23 cellular contexts compared by ENCODE assay signal in genomic region chr6:28856617-28857000, GRCh38.
"Had no signal": no experiment of that assay in that cellular context is flagged by ENCODE, and none has a peak within 500 bp of the region (broad histone marks: within the 10 kb centered on the region; RNA-seq: fewer than 3 reads in every experiment).

No MANE protein-coding gene starts in this region.

- H3K4me3 ChIP-seq: cardiac muscle cell, esophagus squamous epithelium, mucosa of descending colon, neural progenitor cell, ovary, psoas muscle, stomach, vagina had no signal

- ATAC-seq: activated CD8-positive, alpha-beta memory T cell treated with anti-CD3 and anti-CD28 coated beads, Interleukin-2, amount 10 ng/mL, durations not matched to agents 7 days and 5 days; left ventricle myocardium superior; mucosa of descending colon; naive thymus-derived CD4-positive, alpha-beta T cell; psoas muscle; right cardiac atrium; WTC11 had no signal

- H3K4me1 Mint-ChIP-seq: neural progenitor cell had no signal

- H3K27ac Mint-ChIP-seq: activated CD4-positive, alpha-beta memory T cell treated with anti-CD3 and anti-CD28 coated beads for 36 hours; activated CD8-positive, alpha-beta memory T cell treated with anti-CD3 and anti-CD28 coated beads, Interleukin-2, amount 10 ng/mL, durations not matched to agents 7 days and 5 days; activated naive CD8-positive, alpha-beta T cell treated with anti-CD3 and anti-CD28 coated beads, Interleukin-2, amount 10 ng/mL, durations not matched to agents 7 days and 5 days; naive thymus-derived CD4-positive, alpha-beta T cell; neural progenitor cell; WTC11 had no signal

- H3K27ac ChIP-seq: cardiac muscle cell, esophagus squamous epithelium, neural progenitor cell, ovary, psoas muscle, stomach, vagina had no signal

- H3K36me3 ChIP-seq: cardiac muscle cell, esophagus squamous epithelium, neural progenitor cell, ovary, stomach, vagina had no signal

- DNase-seq: activated CD4-positive, alpha-beta memory T cell treated with anti-CD3 and anti-CD28 coated beads for 36 hours; activated CD4-positive, alpha-beta T cell treated with anti-CD3 and anti-CD28 coated beads for 4 hours; activated CD8-positive, alpha-beta memory T cell treated with anti-CD3 and anti-CD28 coated beads, Interleukin-2, amount 10 ng/mL, durations not matched to agents 7 days and 5 days; activated naive CD4-positive, alpha-beta T cell treated with Interleukin-2 at 50 U/mL for 16 hours; activated naive CD8-positive, alpha-beta T cell treated with anti-CD3 and anti-CD28 coated beads, Interleukin-2, amount 10 ng/mL, durations not matched to agents 7 days and 5 days; amygdala; dermis blood vessel endothelial cell; effector memory CD4-positive, alpha-beta T cell; esophagus squamous epithelium; left ventricle myocardium superior; mucosa of descending colon; naive thymus-derived CD4-positive, alpha-beta T cell; ovary; psoas muscle; right cardiac atrium; stimulated activated CD4-positive, alpha-beta T cell treated with anti-CD3 and anti-CD28 coated beads, Interleukin-15, amount 100 ng/mL, for 24 hours; stimulated activated CD4-positive, alpha-beta T cell treated with anti-CD3 and anti-CD28 coated beads, Interleukin-2, amount 100 ng/mL, for 48 hours; stomach; trophoblast cell had no signal

- H3K36me3 Mint-ChIP-seq: activated CD4-positive, alpha-beta memory T cell treated with anti-CD3 and anti-CD28 coated beads for 36 hours; neural progenitor cell; WTC11 had no signal

- H3K4me1 ChIP-seq: esophagus squamous epithelium, neural progenitor cell, psoas muscle, stomach, vagina had no signal

- H3K4me3 Mint-ChIP-seq: activated CD4-positive, alpha-beta memory T cell treated with anti-CD3 and anti-CD28 coated beads for 36 hours; activated CD8-positive, alpha-beta memory T cell treated with anti-CD3 and anti-CD28 coated beads, Interleukin-2, amount 10 ng/mL, durations not matched to agents 7 days and 5 days; activated naive CD8-positive, alpha-beta T cell treated with anti-CD3 and anti-CD28 coated beads, Interleukin-2, amount 10 ng/mL, durations not matched to agents 7 days and 5 days; naive thymus-derived CD4-positive, alpha-beta T cell; neural progenitor cell; WTC11 had no signal

- H3K9me3 Mint-ChIP-seq: activated CD4-positive, alpha-beta memory T cell treated with anti-CD3 and anti-CD28 coated beads for 36 hours had no signal

- H3K9me3 ChIP-seq: esophagus squamous epithelium, vagina had no signal

- H3K27me3 ChIP-seq: cardiac muscle cell, ovary, vagina had no signal
